In genomic region chr15:69149803-69150202, GRCh38 we compare ENCODE assay signal across 26 cellular contexts.
"Had no signal": no experiment of that assay in that cellular context is flagged by ENCODE, and none has a peak within 500 bp of the region (broad histone marks: within the 10 kb centered on the region; RNA-seq: fewer than 3 reads in every experiment).

No MANE protein-coding gene starts in this region.

- H3K4me3 ChIP-seq: coronary artery, esophagus muscularis mucosa, gastroesophageal sphincter, heart left ventricle, left ventricle myocardium inferior, lower lobe of right lung, pancreas, stomach, thyroid gland, vagina had no signal

- ATAC-seq: foreskin keratinocyte; gastroesophageal sphincter; heart left ventricle; left cardiac atrium; lower lobe of right lung; natural killer cell; pancreas; sciatic nerve; stimulated activated effector memory CD8-positive, alpha-beta T cell treated with anti-CD3 and anti-CD28 coated beads, Interleukin-12 subunit alpha, Interleukin-12 subunit beta, amount 100 ng/mL, for 72 hours had no signal

- FAIRE-seq: endothelial cell of umbilical vein, islet of Langerhans, pancreas had no signal

- H3K27me3 ChIP-seq: pancreas, thyroid gland, vagina had no signal

- H3K4me1 Mint-ChIP-seq: natural killer cell; stimulated activated effector memory CD8-positive, alpha-beta T cell treated with anti-CD3 and anti-CD28 coated beads, Interleukin-12 subunit alpha, Interleukin-12 subunit beta, amount 100 ng/mL, for 72 hours had no signal

- H3K4me3 Mint-ChIP-seq: natural killer cell; neural crest cell; stimulated activated effector memory CD8-positive, alpha-beta T cell treated with anti-CD3 and anti-CD28 coated beads, Interleukin-12 subunit alpha, Interleukin-12 subunit beta, amount 100 ng/mL, for 72 hours had no signal

- H3K9me3 ChIP-seq: esophagus muscularis mucosa, gastroesophageal sphincter, heart left ventricle, left ventricle myocardium inferior, lower lobe of right lung, neutrophil, pancreas, stomach, thyroid gland, vagina had no signal

- H3K4me1 ChIP-seq: gastroesophageal sphincter, left ventricle myocardium inferior, lower lobe of right lung, pancreas, thyroid gland, vagina had no signal

- H3K36me3 ChIP-seq: esophagus muscularis mucosa, gastroesophageal sphincter, heart left ventricle, left ventricle myocardium inferior, lower lobe of right lung, neutrophil, pancreas, stomach, thyroid gland, vagina had no signal

- H3K27ac ChIP-seq: coronary artery, esophagus muscularis mucosa, foreskin keratinocyte, gastroesophageal sphincter, heart left ventricle, left ventricle myocardium inferior, lower lobe of right lung, neutrophil, pancreas, stomach, thyroid gland, vagina had no signal

- H3K9me3 Mint-ChIP-seq: natural killer cell; neural crest cell; stimulated activated effector memory CD8-positive, alpha-beta T cell treated with anti-CD3 and anti-CD28 coated beads, Interleukin-12 subunit alpha, Interleukin-12 subunit beta, amount 100 ng/mL, for 72 hours had no signal

- DNase-seq: dermis blood vessel endothelial cell; effector memory CD4-positive, alpha-beta T cell; foreskin keratinocyte; heart left ventricle; hippocampal formation; left cardiac atrium; left ventricle myocardium inferior; lower lobe of right lung; natural killer cell; pancreas; stimulated activated CD4-positive, alpha-beta T cell treated with anti-CD3 and anti-CD28 coated beads, Interleukin-2, amount 100 ng/mL, for 24 hours; stimulated activated CD4-positive, alpha-beta T cell treated with anti-CD3 and anti-CD28 coated beads, Interleukin-4, amount 100 ng/mL, for 24 hours; stimulated activated naive CD4-positive, alpha-beta T cell treated with Interleukin-2 at 50 U/mL for 16 hours; stomach; thyroid gland; trophoblast cell had no signal

- H3K27ac Mint-ChIP-seq: natural killer cell; stimulated activated effector memory CD8-positive, alpha-beta T cell treated with anti-CD3 and anti-CD28 coated beads, Interleukin-12 subunit alpha, Interleukin-12 subunit beta, amount 100 ng/mL, for 72 hours had no signal

- H3K36me3 Mint-ChIP-seq: natural killer cell; stimulated activated effector memory CD8-positive, alpha-beta T cell treated with anti-CD3 and anti-CD28 coated beads, Interleukin-12 subunit alpha, Interleukin-12 subunit beta, amount 100 ng/mL, for 72 hours had no signal
